ENCODE assay signal across 9 cellular contexts in the genomic region with DNA sequence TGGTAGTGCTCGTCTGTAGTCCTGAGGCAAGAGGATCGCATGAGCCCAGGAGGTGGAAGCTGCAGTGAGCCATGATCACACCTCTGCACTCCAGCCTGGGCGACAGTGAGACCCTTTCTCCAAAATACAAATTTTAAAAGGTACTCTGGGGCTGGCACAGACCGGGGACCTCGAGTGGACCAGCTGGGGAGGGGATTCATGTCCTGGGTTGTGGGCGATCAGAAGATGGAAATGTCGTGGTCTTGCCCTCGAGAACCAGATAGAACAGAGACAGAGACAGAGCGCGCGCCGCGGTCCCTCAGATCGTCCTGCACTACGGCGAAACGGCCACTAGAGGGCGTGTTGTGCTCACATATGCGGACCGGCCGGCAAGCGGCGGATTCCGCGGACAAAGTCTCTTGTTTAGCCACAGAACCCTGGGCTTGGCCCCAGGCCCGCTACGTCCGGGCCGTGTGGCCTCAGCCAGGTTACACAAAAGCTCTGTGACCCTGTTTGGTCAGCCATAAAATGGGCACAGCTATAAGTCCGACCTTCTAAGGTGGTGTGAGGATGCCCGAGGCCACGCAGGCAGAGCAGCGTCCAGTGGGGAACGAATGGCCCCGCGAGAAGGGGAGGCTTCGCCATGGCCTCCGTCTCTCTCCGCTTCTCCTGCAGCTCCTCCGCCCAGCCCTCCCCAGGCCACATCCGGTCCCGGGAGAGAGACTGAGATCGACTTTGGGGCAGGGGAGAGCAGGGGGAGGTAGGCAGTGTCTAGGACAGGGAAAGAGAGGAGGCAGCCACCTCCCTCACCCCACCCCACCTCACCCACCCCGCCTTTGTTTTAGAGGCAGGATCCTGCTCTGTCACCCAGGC. TPM values are rescaled to one million over a fixed set of nuclear protein-coding genes. Genes with fewer than 3 reads are reported as not detected.
DNase-seq lines count a peak whose midpoint lies in the region; ATAC-seq, FAIRE-seq and TF ChIP-seq lines count a peak whose summit lies in the region.
"Had no signal": no experiment of that assay in that cellular context is flagged by ENCODE, and none has a peak within 500 bp of the region (broad histone marks: within the 10 kb centered on the region; RNA-seq: fewer than 3 reads in every experiment).

No MANE protein-coding gene starts in this region.

- H3K4me3 Mint-ChIP-seq in mesothelial cell of epicardium, result peak overlapping the region; percentile 81

- no peaks in the 10 kb centered on the region for H3K36me3 Mint-ChIP-seq in mesothelial cell of epicardium

- H3K9me3 Mint-ChIP-seq in mesothelial cell of epicardium, result no peaks in the 10 kb centered on the region

- DNase-seq in D341Med (ENCODE audit: low spot score), result peak; percentile 86
- peak; percentile 83 for DNase-seq in HT-29 (ENCODE audit: low spot score)
- peak; percentile 60 for DNase-seq in NOMO-1 treated with DMSO at 0.1 percent for 48 hours (lab: John Stamatoyannopoulos, UW; ENCODE audit: unreplicated experiment)
- DNase-seq in activated CD8-positive, alpha-beta memory T cell treated with anti-CD3 and anti-CD28 coated beads, Interleukin-2, amount 50 U/mL, for 1 hour (ENCODE audit: extremely low read depth), result peak; percentile 58
- peak; percentile 75 to 94 for DNase-seq in mesothelial cell of epicardium (ENCODE audit: low spot score in 2 of 2, unreplicated experiment in 2 of 2)
- peak; percentile 79 for DNase-seq in stimulated activated CD8-positive, alpha-beta memory T cell treated with anti-CD3 and anti-CD28 coated beads, Interleukin-15, amount 100 ng/mL, for 1 hour (ENCODE audit: low read depth)

- H3K27ac Mint-ChIP-seq in mesothelial cell of epicardium, result peak overlapping the region; percentile 85

- H3K27me3 Mint-ChIP-seq in mesothelial cell of epicardium (ENCODE audit: low read depth), result peaks cover 40% of the 10 kb centered on the region

- FAIRE-seq in endometrium (lab: Jason Lieb, UNC), result peak; percentile 31
- FAIRE-seq: islet of Langerhans had no signal

- no peak for ATAC-seq in GM18519 (IDR thresholded peaks at IDR 0.05; ENCODE audit: low FRiP score, unreplicated experiment)

- TF ChIP-seq CTCF in mesothelial cell of epicardium (IDR thresholded peaks at IDR 0.05; ENCODE audit: unreplicated experiment), result peak; percentile 99

- no peaks in the 10 kb centered on the region for H3K4me1 Mint-ChIP-seq in mesothelial cell of epicardium

RNA-seq across cellular contexts. Expression of gene SBK1, which starts 14.6 kb away (rescaled TPM):
- total RNA-seq in HT-29 (2014; rRNA removed; shearing (Covaris generic)), result 0.42 and 1.1 TPM in 2 replicates
- total RNA-seq in mesothelial cell of epicardium, result 50.1 to 51.9 TPM (median 51.4 TPM) in 3 replicates

Comparison
In these comparisons a context has a peak if more than half of its experiments do, and no peak if none do; other contexts are left out.
1. RNA of gene SBK1, which starts 14.6 kb away (total RNA-seq): 50.1 to 51.9 TPM in mesothelial cell of epicardium; 0.42 to 1.1 TPM in HT-29; every median in the first group is over 10 times any median in the second.
2. Peak in every context shown above with its lines, with median percentiles within 50 percentile points of each other: DNase-seq.